ENCODE assay signal across 21 cellular contexts in the genomic region with DNA sequence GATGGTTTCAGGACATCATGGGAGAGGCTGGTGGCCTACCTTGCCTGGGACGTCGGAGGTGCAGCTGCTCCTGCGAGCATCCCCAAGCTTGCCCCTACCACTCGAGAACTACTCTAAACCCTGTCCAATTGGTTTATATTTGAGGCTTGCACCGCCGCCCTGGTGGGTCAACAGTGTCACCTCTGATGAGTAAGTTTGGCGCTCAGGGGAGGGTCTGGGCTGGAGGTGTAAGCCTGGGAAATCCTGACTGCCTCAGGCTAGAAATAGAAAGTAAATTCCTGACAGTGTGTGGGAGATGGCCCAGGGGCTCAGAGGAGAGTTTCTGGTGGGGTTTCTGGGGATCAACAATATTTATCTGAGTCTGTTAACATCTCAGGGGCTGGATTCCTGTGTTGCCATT. TPM values are rescaled to one million over a fixed set of nuclear protein-coding genes. Genes with fewer than 3 reads are reported as not detected.
DNase-seq lines count a peak whose midpoint lies in the region; ATAC-seq and TF ChIP-seq lines count a peak whose summit lies in the region.
"Had no signal": no experiment of that assay in that cellular context is flagged by ENCODE, and none has a peak within 500 bp of the region (broad histone marks: within the 10 kb centered on the region; RNA-seq: fewer than 3 reads in every experiment).

No MANE protein-coding gene starts in this region.

- peaks cover 19% of the 10 kb centered on the region; the same call in 1 of the 2 replicates for H3K4me1 ChIP-seq in iPS-20b (ENCODE audit: insufficient read depth, low read length)
- H3K4me1 ChIP-seq in suprapubic skin = peaks cover 12% of the 10 kb centered on the region

- H3K9me3 ChIP-seq in AG04450 (ENCODE audit: control insufficient read depth, insufficient read depth, low read length) (no peaks in the 10 kb centered on the region), iPS-20b (ENCODE audit: insufficient read depth, low read depth, low read length) (no peaks in the 10 kb centered on the region), suprapubic skin (no peaks in the 10 kb centered on the region)
- H3K9me3 ChIP-seq: adrenal gland, BLaER1, ovary, sigmoid colon had no signal

- H3K27me3 Mint-ChIP-seq in WTC11 (ENCODE audit: low read depth) = peaks cover 1% of the 10 kb centered on the region

- TF ChIP-seq EP300 in suprapubic skin (IDR thresholded peaks at IDR 0.05) = no peak

- POLR2A ChIA-PET in AG04450 (lab: Yijun Ruan, JAX) = interaction anchor here (0.6 to 3.4 kb wide), 3 partner anchors 22 to 502 kb away, joined by 6 to 28 read pairs (median 10); partner anchors contain the start of gene MYH10
- POLR2A ChIA-PET in WTC11 (lab: Charles Lee) = interaction anchor here (3.3 kb wide), 1 partner anchor 67 kb away, joined by 25 read pairs; the partner anchor contains the start of gene MYH10

- TF ChIP-seq CTCF in AG04450 (IDR thresholded peaks at IDR 0.05; ENCODE audit: low read depth, low read length) (no peak), WTC11 (IDR thresholded peaks at IDR 0.05) (no peak), omental fat pad (IDR thresholded peaks at IDR 0.05) (no peak), suprapubic skin (IDR thresholded peaks at IDR 0.05) (no peak)

- DNase-seq in AG04450 (ENCODE audit: low read depth, low spot score) (no peak), WTC11 (ENCODE audit: low spot score) (peak; percentile 28), omental fat pad (ENCODE audit: low spot score) (no peak), mucosa of gallbladder (ENCODE audit: low spot score) (no peak), DMS79 (lab: John Stamatoyannopoulos, UW) (no peak), suprapubic skin (ENCODE audit: low spot score in 2 of 2) (no peak)
- no peak for DNase-seq in stimulated activated CD4-positive, alpha-beta T cell treated with anti-CD3 and anti-CD28 coated beads, Interleukin-2, amount 100 ng/mL, for 24 hours
- DNase-seq: activated CD4-positive, alpha-beta T cell treated with anti-CD3 and anti-CD28 coated beads for 1 hour; activated CD8-positive, alpha-beta memory T cell treated with anti-CD3 and anti-CD28 coated beads, Interleukin-2, amount 10 ng/mL, durations not matched to agents 7 days and 5 days; activated gamma-delta T cell; adrenal gland; hippocampal formation; NCI-H187; NCI-H446 treated with DMSO at 0.1 percent for 48 hours; RPMI8226; sigmoid colon; stimulated activated naive CD8-positive, alpha-beta T cell treated with anti-CD3 and anti-CD28 coated beads, Interleukin-15, amount 100 ng/mL, for 72 hours had no signal

- peak overlapping the region; percentile 98 for H3K27ac ChIP-seq in AG04450 (ENCODE audit: low read depth, low read length)
- H3K27ac ChIP-seq in iPS-20b (ENCODE audit: low read length) = peak overlapping the region; percentile 88
- no peak overlapping the region for H3K27ac ChIP-seq in suprapubic skin
- H3K27ac ChIP-seq: BLaER1 had no signal

- H3K4me3 Mint-ChIP-seq in WTC11 = no peak overlapping the region
- H3K4me3 Mint-ChIP-seq: activated CD8-positive, alpha-beta memory T cell treated with anti-CD3 and anti-CD28 coated beads, Interleukin-2, amount 10 ng/mL, durations not matched to agents 7 days and 5 days; stimulated activated naive CD8-positive, alpha-beta T cell treated with anti-CD3 and anti-CD28 coated beads, Interleukin-15, amount 100 ng/mL, for 72 hours had no signal

- peaks cover 32% of the 10 kb centered on the region for H3K4me1 Mint-ChIP-seq in WTC11
- H3K4me1 Mint-ChIP-seq: activated CD8-positive, alpha-beta memory T cell treated with anti-CD3 and anti-CD28 coated beads, Interleukin-2, amount 10 ng/mL, durations not matched to agents 7 days and 5 days; stimulated activated naive CD8-positive, alpha-beta T cell treated with anti-CD3 and anti-CD28 coated beads, Interleukin-15, amount 100 ng/mL, for 72 hours had no signal

- H3K9ac ChIP-seq in iPS-20b (ENCODE audit: low read depth, low read length) = peak overlapping the region; percentile 75; the same call in 1 of the 2 replicates
- H3K9ac ChIP-seq: BLaER1 had no signal

- H3K27ac Mint-ChIP-seq in WTC11 = peak overlapping the region; percentile 92
- H3K27ac Mint-ChIP-seq: activated CD8-positive, alpha-beta memory T cell treated with anti-CD3 and anti-CD28 coated beads, Interleukin-2, amount 10 ng/mL, durations not matched to agents 7 days and 5 days; stimulated activated naive CD8-positive, alpha-beta T cell treated with anti-CD3 and anti-CD28 coated beads, Interleukin-15, amount 100 ng/mL, for 72 hours had no signal

- CTCF ChIA-PET in AG04450 (lab: Charles Lee) (interaction anchor here (3.2 kb wide), 1 partner anchor 50 kb away, joined by 22 read pairs; no protein-coding TSS in a partner anchor), WTC11 (lab: Charles Lee) (interaction anchor here (1.1 to 3.5 kb wide), 3 partner anchors 15 to 65 kb away, joined by 4 to 23 read pairs (median 14); partner anchors contain the start of gene MYH10)

- H3K36me3 ChIP-seq in iPS-20b (ENCODE audit: insufficient read depth, low read depth, low read length) (no peaks in the 10 kb centered on the region), suprapubic skin (no peaks in the 10 kb centered on the region)
- H3K36me3 ChIP-seq: adrenal gland, BLaER1, ovary, sigmoid colon had no signal

- H3K36me3 Mint-ChIP-seq in WTC11 = no peaks in the 10 kb centered on the region
- H3K36me3 Mint-ChIP-seq: activated CD8-positive, alpha-beta memory T cell treated with anti-CD3 and anti-CD28 coated beads, Interleukin-2, amount 10 ng/mL, durations not matched to agents 7 days and 5 days had no signal

- ATAC-seq in WTC11 (peak; percentile 21), omental fat pad (ENCODE audit: low FRiP score) (peak; percentile 5)
- ATAC-seq: activated CD8-positive, alpha-beta memory T cell treated with anti-CD3 and anti-CD28 coated beads, Interleukin-2, amount 10 ng/mL, durations not matched to agents 7 days and 5 days; stimulated activated naive CD8-positive, alpha-beta T cell treated with anti-CD3 and anti-CD28 coated beads, Interleukin-15, amount 100 ng/mL, for 72 hours had no signal

- H3K27me3 ChIP-seq in AG04450 (ENCODE audit: control insufficient read depth, insufficient read depth, low read length) = peaks cover 6% of the 10 kb centered on the region
- no peaks in the 10 kb centered on the region for H3K27me3 ChIP-seq in iPS-20b (ENCODE audit: insufficient read depth, low read length)
- no peaks in the 10 kb centered on the region for H3K27me3 ChIP-seq in suprapubic skin
- H3K27me3 ChIP-seq: adrenal gland, BLaER1, ovary, sigmoid colon had no signal

- no peak for TF ChIP-seq POLR2A in suprapubic skin (IDR thresholded peaks at IDR 0.05)

- no peak overlapping the region for H3K4me3 ChIP-seq in AG04450 (ENCODE audit: low read depth, low read length)
- no peak overlapping the region; the same call in 1 of the 2 replicates for H3K4me3 ChIP-seq in iPS-20b (ENCODE audit: low read length)
- H3K4me3 ChIP-seq in suprapubic skin = no peak overlapping the region
- H3K4me3 ChIP-seq: adrenal gland, BLaER1, ovary, sigmoid colon had no signal

- H3K9me3 Mint-ChIP-seq in WTC11 = peaks cover 4% of the 10 kb centered on the region; the same call in 1 of the 2 replicates
- H3K9me3 Mint-ChIP-seq: stimulated activated naive CD8-positive, alpha-beta T cell treated with anti-CD3 and anti-CD28 coated beads, Interleukin-15, amount 100 ng/mL, for 72 hours had no signal

- 89% methylated on average over 7 of the region's 7 CpGs for WGBS in suprapubic skin

TF ChIP-seq in WTC11, 78 proteins besides CTCF, POLR2A, EP300 and RAD21 (continues in another document):
- no peak for TF ChIP-seq EMX1 (CRISPR knock-in tag; IDR thresholded peaks at IDR 0.05)
- no peak for TF ChIP-seq ZNF423 (CRISPR knock-in tag; IDR thresholded peaks at IDR 0.05)
- no peak for TF ChIP-seq RELA (CRISPR knock-in tag; IDR thresholded peaks at IDR 0.05; ENCODE audit: borderline replicate concordance)
- TF ChIP-seq ZNF138 (CRISPR knock-in tag; conservative IDR thresholded peaks at IDR 0.05) = no peak
- TF ChIP-seq, protein P1, sequence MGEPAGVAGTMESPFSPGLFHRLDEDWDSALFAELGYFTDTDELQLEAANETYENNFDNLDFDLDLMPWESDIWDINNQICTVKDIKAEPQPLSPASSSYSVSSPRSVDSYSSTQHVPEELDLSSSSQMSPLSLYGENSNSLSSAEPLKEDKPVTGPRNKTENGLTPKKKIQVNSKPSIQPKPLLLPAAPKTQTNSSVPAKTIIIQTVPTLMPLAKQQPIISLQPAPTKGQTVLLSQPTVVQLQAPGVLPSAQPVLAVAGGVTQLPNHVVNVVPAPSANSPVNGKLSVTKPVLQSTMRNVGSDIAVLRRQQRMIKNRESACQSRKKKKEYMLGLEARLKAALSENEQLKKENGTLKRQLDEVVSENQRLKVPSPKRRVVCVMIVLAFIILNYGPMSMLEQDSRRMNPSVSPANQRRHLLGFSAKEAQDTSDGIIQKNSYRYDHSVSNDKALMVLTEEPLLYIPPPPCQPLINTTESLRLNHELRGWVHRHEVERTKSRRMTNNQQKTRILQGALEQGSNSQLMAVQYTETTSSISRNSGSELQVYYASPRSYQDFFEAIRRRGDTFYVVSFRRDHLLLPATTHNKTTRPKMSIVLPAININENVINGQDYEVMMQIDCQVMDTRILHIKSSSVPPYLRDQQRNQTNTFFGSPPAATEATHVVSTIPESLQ (CRISPR knock-in tag; IDR thresholded peaks at IDR 0.05) = no peak
- no peak for TF ChIP-seq MLX (CRISPR knock-in tag; IDR thresholded peaks at IDR 0.05)

RNA-seq across cellular contexts. Expression of gene CCDC42, which starts 48.2 kb away (rescaled TPM):
- polyA plus RNA-seq in AG04450 (2011; rRNA removed) = not detected in 2 replicates
- polyA minus RNA-seq in AG04450 (2011; rRNA and poly(A)+ RNA removed) = not detected in 2 replicates
- not detected in 3 replicates for total RNA-seq in WTC11 (2021)
- total RNA-seq in omental fat pad = not detected
- total RNA-seq in mucosa of gallbladder = not detected
- not detected for total RNA-seq in suprapubic skin
- total RNA-seq: A172, adrenal gland, ovary, sigmoid colon had no signal
- polyA plus RNA-seq: adrenal gland had no signal
